ENCODE assay signal across 9 cellular contexts in genomic region chr11:96278039-96278897, GRCh38.
DNase-seq lines count a peak whose midpoint lies in the region; ATAC-seq and TF ChIP-seq lines count a peak whose summit lies in the region.
"Had no signal": no experiment of that assay in that cellular context is flagged by ENCODE, and none has a peak within 500 bp of the region (broad histone marks: within the 10 kb centered on the region; RNA-seq: fewer than 3 reads in every experiment).

No MANE protein-coding gene starts in this region.

- no peak overlapping the region for H3K23ac ChIP-seq in mesendoderm (ENCODE audit: low read length)

- no peak overlapping the region for H2AK5ac ChIP-seq in mesendoderm (ENCODE audit: low read length)

- no peaks in the 10 kb centered on the region for H3K9me3 ChIP-seq in adipocyte (ENCODE audit: control insufficient read depth, low read length)

- H4K8ac ChIP-seq in mesendoderm (ENCODE audit: low read depth, low read length): peak overlapping the region; percentile 39

- peak overlapping the region; percentile 13; the same call in 1 of the 2 replicates for H3K4me3 ChIP-seq in BJ (ENCODE audit: low read depth, low read length)
- no peak overlapping the region for H3K4me3 ChIP-seq in adipocyte (ENCODE audit: low read length)
- H3K4me3 ChIP-seq in mesendoderm (ENCODE audit: low read length): no peak overlapping the region

- H3K36me3 ChIP-seq in BJ (ENCODE audit: control insufficient read depth, insufficient read depth, low read length): no peaks in the 10 kb centered on the region
- no peaks in the 10 kb centered on the region for H3K36me3 ChIP-seq in adipocyte (ENCODE audit: control insufficient read depth, insufficient read depth, low read length, severe bottlenecking)
- no peaks in the 10 kb centered on the region for H3K36me3 ChIP-seq in mesendoderm (ENCODE audit: control insufficient read depth, insufficient read depth, low read length)

- H4K5ac ChIP-seq in mesendoderm (ENCODE audit: low read length): no peak overlapping the region

- no peak for TF ChIP-seq CTCF in BJ (IDR thresholded peaks at IDR 0.05; ENCODE audit: insufficient read depth, low read depth, low read length)
- TF ChIP-seq CTCF in GM20000 (IDR thresholded peaks at IDR 0.05; ENCODE audit: extremely low read depth, missing control alignments): no peak

- H3K27ac ChIP-seq in mesendoderm (ENCODE audit: low read depth, low read length): no peak overlapping the region

- peak; percentile 34 for ATAC-seq in HG03432 (IDR thresholded peaks at IDR 0.05; ENCODE audit: unreplicated experiment)

- H3K27me3 ChIP-seq in BJ (ENCODE audit: control insufficient read depth, insufficient read depth, low read length): no peaks in the 10 kb centered on the region
- H3K27me3 ChIP-seq in adipocyte (replicated peaks; ENCODE audit: control insufficient read depth, insufficient read depth, low read length): no peaks in the 10 kb centered on the region
- no peaks in the 10 kb centered on the region for H3K27me3 ChIP-seq in mesendoderm (ENCODE audit: insufficient read depth, low read length, poor library complexity)

- no peaks in the 10 kb centered on the region for H3K79me2 ChIP-seq in mesendoderm (ENCODE audit: control insufficient read depth, insufficient read depth, low read length)

- POLR2A ChIA-PET in BJ (lab: Charles Lee): no interaction called here

- H3K4me1 ChIP-seq in adipocyte (ENCODE audit: control insufficient read depth, insufficient read depth, low read length): peaks cover 13% of the 10 kb centered on the region
- peaks cover 10% of the 10 kb centered on the region for H3K4me1 ChIP-seq in mesendoderm (ENCODE audit: control insufficient read depth, low read depth, low read length)

- no peak overlapping the region for H3K4me2 ChIP-seq in mesendoderm (ENCODE audit: low read length)

- H2BK120ac ChIP-seq in mesendoderm (ENCODE audit: low read depth, low read length): no peak overlapping the region

- no peaks in the 10 kb centered on the region for H3K79me1 ChIP-seq in mesendoderm (ENCODE audit: low read length)

- CTCF ChIA-PET in BJ (lab: Yijun Ruan, JAX): interaction anchor here (1.1 to 1.4 kb wide), 4 partner anchors 11 to 65 kb away, joined by 3 to 4 read pairs (median 3); partner anchors contain the start of gene MAML2

- H3K4ac ChIP-seq in mesendoderm (ENCODE audit: low read depth, low read length): no peak overlapping the region

- no peak overlapping the region for H2BK5ac ChIP-seq in mesendoderm (ENCODE audit: low read length)

- H3K9ac ChIP-seq in adipocyte (ENCODE audit: low read length) (no peak overlapping the region), mesendoderm (ENCODE audit: low read length) (no peak overlapping the region)

- WGBS in mesendoderm (ENCODE audit: extremely low coverage, insufficient coverage, low lambda C conversion rate): no CpG with 5 or more reads among the region's 6 CpGs

- no peak overlapping the region for H3K18ac ChIP-seq in mesendoderm (ENCODE audit: low read length)

- no peak for DNase-seq in BJ (ENCODE audit: low read depth)
- DNase-seq in adipocyte (ENCODE audit: low read depth): peak; percentile 84
- DNase-seq in mesendoderm: no peak
- no peak for DNase-seq in effector CD4-positive, alpha-beta T cell
- no peak for DNase-seq in NCI-H146 treated with DMSO at 0.1 percent for 48 hours (lab: John Stamatoyannopoulos, UW; ENCODE audit: unreplicated experiment)
- no peak for DNase-seq in GM20000 (ENCODE audit: low spot score)
- no peak for DNase-seq in HUDEP-2 (lab: John Stamatoyannopoulos, UW; ENCODE audit: unreplicated experiment in 76 of 76)
- DNase-seq: kidney glomerular epithelial cell had no signal

- no peak overlapping the region for H3K56ac ChIP-seq in mesendoderm (ENCODE audit: low read length)

- no peak overlapping the region for H2BK15ac ChIP-seq in mesendoderm (replicated peaks; ENCODE audit: low read depth)
